11 cellular contexts compared by ENCODE assay signal in the genomic region with DNA sequence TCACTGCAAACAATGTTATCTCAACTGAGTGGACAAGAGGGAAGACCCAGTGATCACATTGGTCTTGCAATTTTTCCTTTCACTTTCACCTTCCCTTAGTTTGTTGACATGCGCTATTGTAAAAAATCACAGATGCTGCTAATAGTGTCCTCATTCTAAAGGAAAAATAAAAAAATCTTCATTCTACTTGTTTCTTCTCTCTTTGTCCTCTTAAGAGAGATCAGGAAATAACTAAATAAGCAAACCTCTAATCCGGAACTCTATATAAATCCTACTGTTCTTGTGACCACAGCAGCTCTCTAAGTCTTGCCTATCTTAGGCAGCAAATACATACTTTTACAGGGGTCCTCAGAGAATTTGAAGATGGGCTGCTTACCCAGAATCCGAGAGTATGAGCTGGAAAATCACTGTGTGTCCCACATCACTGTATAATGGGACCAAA.
DNase-seq lines count a peak whose midpoint lies in the region; ATAC-seq, FAIRE-seq and TF ChIP-seq lines count a peak whose summit lies in the region.
"Had no signal": no experiment of that assay in that cellular context is flagged by ENCODE, and none has a peak within 500 bp of the region (broad histone marks: within the 10 kb centered on the region; RNA-seq: fewer than 3 reads in every experiment).

No MANE protein-coding gene starts in this region.

- peaks cover 2% of the 10 kb centered on the region for H3K36me3 Mint-ChIP-seq in astrocyte (ENCODE audit: low read depth, unreplicated experiment)

- H3K9me3 ChIP-seq in astrocyte (ENCODE audit: insufficient read depth, low read depth, low read length), result no peaks in the 10 kb centered on the region

- H3K4me3 Mint-ChIP-seq in astrocyte (ENCODE audit: unreplicated experiment), result no peak overlapping the region

- peak overlapping the region; percentile 38 for H3K4me2 ChIP-seq in astrocyte (ENCODE audit: low read length)

- H3K27ac Mint-ChIP-seq in astrocyte (ENCODE audit: unreplicated experiment), result no peak overlapping the region

- peaks cover 8% of the 10 kb centered on the region for H3K4me1 Mint-ChIP-seq in astrocyte (ENCODE audit: low read depth, unreplicated experiment)

- no peak overlapping the region for H3K9ac ChIP-seq in astrocyte (ENCODE audit: low read length)

- no peaks in the 10 kb centered on the region for H3K27me3 ChIP-seq in astrocyte (ENCODE audit: insufficient read depth, low read length)

- peaks cover 4% of the 10 kb centered on the region for H3K4me1 ChIP-seq in astrocyte (ENCODE audit: insufficient read depth, low read length)

- H3K4me3 ChIP-seq in AG10803 (ENCODE audit: low read length) (peak overlapping the region; percentile 23), astrocyte (ENCODE audit: insufficient read depth, low read depth, low read length) (no peak overlapping the region)

- no peaks in the 10 kb centered on the region for H3K9me3 Mint-ChIP-seq in astrocyte (ENCODE audit: unreplicated experiment)

- H3K27ac ChIP-seq in astrocyte (ENCODE audit: low read depth, low read length), result no peak overlapping the region

- no peaks in the 10 kb centered on the region for H4K20me1 ChIP-seq in astrocyte (ENCODE audit: insufficient read depth, low read length)

- no peaks in the 10 kb centered on the region for H3K27me3 Mint-ChIP-seq in astrocyte (ENCODE audit: low read depth, unreplicated experiment)

- DNase-seq in AG10803 (ENCODE audit: low read depth) (peak; percentile 9), astrocyte (ENCODE audit: low read depth) (no peak), medulla oblongata (ENCODE audit: extremely low spot score) (peak; percentile 74), HUDEP-2 (lab: John Stamatoyannopoulos, UW; ENCODE audit: unreplicated experiment in 76 of 76) (no peak), cortex of kidney (lab: John Stamatoyannopoulos, UW) (no peak), DMS153 treated with DMSO at 0.1 percent for 48 hours (lab: John Stamatoyannopoulos, UW; ENCODE audit: unreplicated experiment) (no peak)
- DNase-seq: DMS 273 treated with DMSO at 0.1 percent for 48 hours, NCI-H526 had no signal

- TF ChIP-seq CTCF in AG10803 (conservative IDR thresholded peaks at IDR 0.05; ENCODE audit: low read length) (no peak), astrocyte (IDR thresholded peaks at IDR 0.05; ENCODE audit: insufficient read depth, low read depth, low read length) (no peak)

- ATAC-seq in HG02938 (IDR thresholded peaks at IDR 0.05; ENCODE audit: unreplicated experiment) (peak; percentile 45), HG03139 (IDR thresholded peaks at IDR 0.05; ENCODE audit: unreplicated experiment) (no peak)
- ATAC-seq: HCT116 had no signal

- no peak overlapping the region for H2AFZ ChIP-seq in astrocyte (ENCODE audit: low read depth, low read length)

- no peak for FAIRE-seq in astrocyte (lab: Jason Lieb, UNC)

- no peaks in the 10 kb centered on the region for H3K36me3 ChIP-seq in astrocyte (ENCODE audit: insufficient read depth, low read length)

- no peaks in the 10 kb centered on the region for H3K79me2 ChIP-seq in astrocyte (ENCODE audit: insufficient read depth, low read length)

Comparison
In these comparisons a context has a peak if more than half of its experiments do, and no peak if none do; other contexts are left out.
1. DNase-seq: peak in AG10803 (single experiment) and medulla oblongata (single experiment); none in astrocyte (single experiment), HUDEP-2 (0 of 76), cortex of kidney (single experiment) and DMS153 treated with DMSO at 0.1 percent for 48 hours (single experiment).